In genomic region chr17:80479246-80479566, GRCh38 we compare ENCODE assay signal across 26 cellular contexts. TPM values are rescaled to one million over a fixed set of nuclear protein-coding genes. Genes with fewer than 3 reads are reported as not detected.
A peak's percentile ranks its signal among the peaks of the same experiment; 100 is the strongest.
DNase-seq lines count a peak whose midpoint lies in the region; ATAC-seq and TF ChIP-seq lines count a peak whose summit lies in the region.
"Had no signal": no experiment of that assay in that cellular context is flagged by ENCODE, and none has a peak within 500 bp of the region (broad histone marks: within the 10 kb centered on the region; RNA-seq: fewer than 3 reads in every experiment).

No MANE protein-coding gene starts in this region.

- ATAC-seq in central memory CD8-positive, alpha-beta T cell (replicated peaks; ENCODE audit: extremely low read depth, poor library complexity, severe bottlenecking): no peak
- ATAC-seq in GM21529 (IDR thresholded peaks at IDR 0.05; ENCODE audit: unreplicated experiment): no peak
- ATAC-seq: activated naive CD4-positive, alpha-beta T cell treated with anti-CD3 and anti-CD28 coated beads, Interleukin-2, amount 50 U/mL, for 72 hours; HCT116; heart left ventricle; left lung; stimulated activated naive CD8-positive, alpha-beta T cell treated with anti-CD3 and anti-CD28 coated beads, Interleukin-15, Interleukin-2, amounts not matched to agents 100 U/mL and 50 U/mL, for 24 hours had no signal

- H3K36me3 Mint-ChIP-seq in activated naive CD4-positive, alpha-beta T cell treated with anti-CD3 and anti-CD28 coated beads, Interleukin-2, amount 50 U/mL, for 24 hours: peaks cover 3% of the 10 kb centered on the region
- no peaks in the 10 kb centered on the region for H3K36me3 Mint-ChIP-seq in central memory CD8-positive, alpha-beta T cell (ENCODE audit: insufficient read depth)
- no peaks in the 10 kb centered on the region for H3K36me3 Mint-ChIP-seq in neural progenitor cell

- H3K4me1 ChIP-seq in HUES48 (ENCODE audit: control insufficient read depth, insufficient read depth, low read length) (peaks cover 17% of the 10 kb centered on the region), neural progenitor cell (peaks cover 30% of the 10 kb centered on the region)

- H2AFZ ChIP-seq in neural progenitor cell (replicated peaks): no peak overlapping the region

- H4K20me1 ChIP-seq in neural progenitor cell (ENCODE audit: low read depth): peaks cover 44% of the 10 kb centered on the region

- peaks cover 90% of the 10 kb centered on the region for H3K27me3 ChIP-seq in HUES48 (ENCODE audit: control insufficient read depth, insufficient read depth, low read length)
- peaks cover 100% of the 10 kb centered on the region for H3K27me3 ChIP-seq in neural progenitor cell

- H3K9ac ChIP-seq in HUES48 (ENCODE audit: low read depth, low read length) (no peak overlapping the region), neural progenitor cell (no peak overlapping the region)
- H3K9ac ChIP-seq: BLaER1 treated with 17β-estradiol and CSF1 and Interleukin-3, amounts not matched to agents 10 nM and 100 nM had no signal

- peaks cover 13% of the 10 kb centered on the region for H3F3A ChIP-seq in neural progenitor cell (ENCODE audit: low read depth)

- H3K9me3 Mint-ChIP-seq in activated naive CD4-positive, alpha-beta T cell treated with anti-CD3 and anti-CD28 coated beads, Interleukin-2, amount 50 U/mL, for 24 hours: no peaks in the 10 kb centered on the region
- H3K9me3 Mint-ChIP-seq in central memory CD8-positive, alpha-beta T cell: no peaks in the 10 kb centered on the region
- no peaks in the 10 kb centered on the region for H3K9me3 Mint-ChIP-seq in neural progenitor cell
- H3K9me3 Mint-ChIP-seq: activated CD4-positive, alpha-beta memory T cell treated with anti-CD3 and anti-CD28 coated beads, Interleukin-2, amount 10 ng/mL, durations not matched to agents 7 days and 5 days; activated naive CD4-positive, alpha-beta T cell treated with anti-CD3 and anti-CD28 coated beads, Interleukin-2, amount 50 U/mL, for 72 hours had no signal

- H3K4me3 Mint-ChIP-seq in activated naive CD4-positive, alpha-beta T cell treated with anti-CD3 and anti-CD28 coated beads, Interleukin-2, amount 50 U/mL, for 24 hours: peak overlapping the region; percentile 74
- H3K4me3 Mint-ChIP-seq in central memory CD8-positive, alpha-beta T cell: peak overlapping the region; percentile 52
- H3K4me3 Mint-ChIP-seq in neural progenitor cell: peak overlapping the region; percentile 67
- H3K4me3 Mint-ChIP-seq: activated CD4-positive, alpha-beta memory T cell treated with anti-CD3 and anti-CD28 coated beads, Interleukin-2, amount 10 ng/mL, durations not matched to agents 7 days and 5 days had no signal

- H3K4me3 ChIP-seq in HUES48 (ENCODE audit: low read depth, low read length): peak overlapping the region; percentile 38; the same call in 1 of the 2 replicates
- H3K4me3 ChIP-seq in neural progenitor cell: no peak overlapping the region
- H3K4me3 ChIP-seq: tibial artery had no signal

- H3K27me3 Mint-ChIP-seq in activated naive CD4-positive, alpha-beta T cell treated with anti-CD3 and anti-CD28 coated beads, Interleukin-2, amount 50 U/mL, for 24 hours: peaks cover 31% of the 10 kb centered on the region
- peaks cover 64% of the 10 kb centered on the region for H3K27me3 Mint-ChIP-seq in central memory CD8-positive, alpha-beta T cell
- peaks cover 51% of the 10 kb centered on the region for H3K27me3 Mint-ChIP-seq in neural progenitor cell (ENCODE audit: insufficient read depth, low read depth)

- H3K36me3 ChIP-seq in HUES48 (ENCODE audit: control insufficient read depth, insufficient read depth, low read length) (no peaks in the 10 kb centered on the region), neural progenitor cell (no peaks in the 10 kb centered on the region)
- H3K36me3 ChIP-seq: BLaER1 treated with 17β-estradiol and CSF1 and Interleukin-3, amounts not matched to agents 10 nM and 100 nM; heart left ventricle; left lung; tibial artery had no signal

- H3K27ac Mint-ChIP-seq in activated naive CD4-positive, alpha-beta T cell treated with anti-CD3 and anti-CD28 coated beads, Interleukin-2, amount 50 U/mL, for 24 hours: no peak overlapping the region
- no peak overlapping the region for H3K27ac Mint-ChIP-seq in central memory CD8-positive, alpha-beta T cell (ENCODE audit: low read depth)
- no peak overlapping the region for H3K27ac Mint-ChIP-seq in neural progenitor cell
- H3K27ac Mint-ChIP-seq: activated CD4-positive, alpha-beta memory T cell treated with anti-CD3 and anti-CD28 coated beads, Interleukin-2, amount 10 ng/mL, durations not matched to agents 7 days and 5 days; activated naive CD4-positive, alpha-beta T cell treated with anti-CD3 and anti-CD28 coated beads, Interleukin-2, amount 50 U/mL, for 72 hours had no signal

- H3K4me2 ChIP-seq in neural progenitor cell: peak overlapping the region; percentile 93

- DNase-seq in activated naive CD4-positive, alpha-beta T cell treated with Interleukin-2 at 50 U/mL for 16 hours: no peak
- no peak for DNase-seq in central memory CD8-positive, alpha-beta T cell (ENCODE audit: low spot score in 2 of 2)
- DNase-seq in neural progenitor cell (ENCODE audit: low spot score) (no peak), NCI-H2029 treated with DMSO at 0.1 percent for 48 hours (lab: John Stamatoyannopoulos, UW) (no peak), amygdala (lab: John Stamatoyannopoulos, UW) (no peak)
- DNase-seq: activated CD4-positive, alpha-beta memory T cell treated with anti-CD3 and anti-CD28 coated beads, Interleukin-2, amount 10 ng/mL, durations not matched to agents 7 days and 5 days; activated CD4-positive, CD25-positive, alpha-beta regulatory T cell; effector CD4-positive, alpha-beta T cell; heart left ventricle; KG1; NCI-H146; NCI-H2171 treated with DMSO at 0.1 percent for 48 hours; NCI-H524 treated with DMSO at 0.1 percent for 48 hours; occipital lobe; stimulated activated CD4-positive, alpha-beta T cell treated with anti-CD3 and anti-CD28 coated beads, Interleukin-2, amount 100 ng/mL, for 48 hours; stimulated activated naive CD8-positive, alpha-beta T cell treated with anti-CD3 and anti-CD28 coated beads, Interleukin-15, Interleukin-2, amounts not matched to agents 100 U/mL and 50 U/mL, for 24 hours; T-helper 9 cell; tibial artery had no signal

- no peak for TF ChIP-seq CTCF in neural progenitor cell (IDR thresholded peaks at IDR 0.05)

- peaks cover 20% of the 10 kb centered on the region for H3K4me1 Mint-ChIP-seq in activated naive CD4-positive, alpha-beta T cell treated with anti-CD3 and anti-CD28 coated beads, Interleukin-2, amount 50 U/mL, for 24 hours
- H3K4me1 Mint-ChIP-seq in central memory CD8-positive, alpha-beta T cell: peaks cover 13% of the 10 kb centered on the region
- H3K4me1 Mint-ChIP-seq in neural progenitor cell: peaks cover 18% of the 10 kb centered on the region

- H3K79me2 ChIP-seq in neural progenitor cell (ENCODE audit: low read depth): no peaks in the 10 kb centered on the region

- H3K9me3 ChIP-seq in HUES48 (ENCODE audit: control insufficient read depth, insufficient read depth, low read length) (no peaks in the 10 kb centered on the region), neural progenitor cell (ENCODE audit: low read depth) (no peaks in the 10 kb centered on the region)
- H3K9me3 ChIP-seq: BLaER1 treated with 17β-estradiol and CSF1 and Interleukin-3, amounts not matched to agents 10 nM and 100 nM; heart left ventricle; left lung; tibial artery had no signal

- H3K27ac ChIP-seq in HUES48 (ENCODE audit: low read depth, low read length): no peak overlapping the region
- no peak overlapping the region for H3K27ac ChIP-seq in neural progenitor cell
- H3K27ac ChIP-seq: BLaER1 treated with 17β-estradiol and CSF1 and Interleukin-3, amounts not matched to agents 10 nM and 100 nM; heart left ventricle; left lung; tibial artery had no signal

RNA-seq across cellular contexts. Expression of gene NPTX1, which starts 2.8 kb away (rescaled TPM):
- total RNA-seq in neural progenitor cell (ENCODE audit: low replicate concordance): 2.6 and 3.8 TPM in 2 replicates
- total RNA-seq: epithelial cell of proximal tubule had no signal
